8 cellular contexts compared by ENCODE assay signal in the genomic region with DNA sequence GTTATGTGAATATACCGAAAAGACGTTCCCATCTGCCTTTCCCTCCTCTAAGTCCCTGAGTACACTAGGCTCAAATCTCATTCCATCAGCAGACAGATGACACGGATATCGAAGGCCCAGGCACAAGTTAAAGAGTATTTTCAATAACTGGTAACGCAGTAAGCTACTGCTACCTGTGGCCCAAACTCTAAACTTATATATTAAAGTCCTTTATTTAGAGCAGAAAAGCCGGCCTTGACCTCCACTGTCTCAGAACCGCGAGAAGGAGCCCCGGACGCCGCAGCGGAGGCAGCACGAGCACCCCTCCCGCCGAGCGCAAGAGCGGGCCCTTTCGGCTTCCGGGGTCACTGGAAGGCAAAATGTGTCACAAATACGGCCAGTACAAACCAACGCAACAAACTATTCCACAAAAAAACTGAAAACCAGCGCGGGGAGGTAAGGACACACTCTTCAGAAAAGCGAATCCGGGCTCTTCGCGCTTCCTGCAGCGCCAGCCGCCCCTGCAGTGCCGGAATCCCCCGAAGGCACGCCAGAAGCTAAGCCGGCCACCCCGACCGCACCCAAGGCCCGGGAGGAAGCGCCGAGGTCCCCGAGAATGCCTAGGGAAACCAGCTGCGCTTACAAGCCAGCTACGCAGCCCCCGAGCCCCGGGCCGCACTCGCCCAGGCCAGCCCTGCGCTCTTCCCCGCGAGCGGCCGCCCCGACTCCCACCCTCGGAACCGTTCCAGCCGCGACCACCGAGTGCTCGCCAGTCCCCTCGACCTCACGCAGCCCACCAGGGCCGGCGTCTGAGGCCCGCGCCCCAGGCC. TPM values are rescaled to one million over a fixed set of nuclear protein-coding genes. Genes with fewer than 3 reads are reported as not detected.
DNase-seq lines count a peak whose midpoint lies in the region; ATAC-seq, FAIRE-seq and TF ChIP-seq lines count a peak whose summit lies in the region.

No MANE protein-coding gene starts in this region.

- TF ChIP-seq CTCF in nephron progenitor cell (IDR thresholded peaks at IDR 0.05), result no peak

- H3K27me3 Mint-ChIP-seq in nephron progenitor cell (ENCODE audit: low read depth, poor library complexity), result no peaks in the 10 kb centered on the region

- ATAC-seq in esophagus mucosa, result peak; percentile 9

- peak overlapping the region; percentile 94 for H3K4me3 Mint-ChIP-seq in nephron progenitor cell

- no peaks in the 10 kb centered on the region for H3K36me3 Mint-ChIP-seq in nephron progenitor cell (ENCODE audit: low read depth)

- peak overlapping the region; percentile 91 for H3K27ac Mint-ChIP-seq in nephron progenitor cell

- no peak for TF ChIP-seq POLR2A in H54 (IDR thresholded peaks at IDR 0.05; ENCODE audit: low read depth, low read length)

- peaks cover 71% of the 10 kb centered on the region for H3K4me1 Mint-ChIP-seq in nephron progenitor cell

- no peaks in the 10 kb centered on the region for H3K9me3 Mint-ChIP-seq in nephron progenitor cell

- DNase-seq in GM03348 (ENCODE audit: low spot score) (peak; percentile 51), H54 (ENCODE audit: insufficient read length, low spot score) (peak; percentile 37), M059J (ENCODE audit: low read depth) (peak; percentile 65), nephron progenitor cell (peak; percentile 46), midbrain (lab: John Stamatoyannopoulos, UW) (no peak), cortex of kidney (lab: John Stamatoyannopoulos, UW) (no peak)
- peak; percentile 38 for DNase-seq in activated CD8-positive, alpha-beta memory T cell treated with anti-CD3 and anti-CD28 coated beads, Interleukin-2, amount 50 U/mL, for 4 hours

- FAIRE-seq in H54 (lab: Jason Lieb, UNC), result no peak

RNA-seq across cellular contexts. Expression of a gene that starts 0.7 kb away (rescaled TPM):
- 26.1 and 42.6 TPM in 2 replicates for total RNA-seq in M059J (2014; rRNA removed; shearing (Covaris generic))
- 26.2 TPM for total RNA-seq in esophagus mucosa

RNA-seq across cellular contexts. Expression of a gene that starts 12.3 kb away (rescaled TPM):
- total RNA-seq in M059J (2014; rRNA removed; shearing (Covaris generic)), result 40.4 and 53.4 TPM in 2 replicates
- 42.7 TPM for total RNA-seq in esophagus mucosa

RNA-seq across cellular contexts. Expression of a gene that starts 26.9 kb away (rescaled TPM):
- not detected in 2 replicates for total RNA-seq in M059J (2014; rRNA removed; shearing (Covaris generic))
- 0.76 TPM for total RNA-seq in esophagus mucosa

Comparison
In these comparisons a context has a peak if more than half of its experiments do, and no peak if none do; other contexts are left out.
1. DNase-seq: peak in GM03348 (single experiment), H54 (single experiment), M059J (single experiment), activated CD8-positive, alpha-beta memory T cell treated with anti-CD3 and anti-CD28 coated beads, Interleukin-2, amount 50 U/mL, for 4 hours (single experiment) and nephron progenitor cell (single experiment); none in midbrain (single experiment) and cortex of kidney (single experiment).